Comparison of ENCODE assay signal across 1 cellular context in the genomic region with DNA sequence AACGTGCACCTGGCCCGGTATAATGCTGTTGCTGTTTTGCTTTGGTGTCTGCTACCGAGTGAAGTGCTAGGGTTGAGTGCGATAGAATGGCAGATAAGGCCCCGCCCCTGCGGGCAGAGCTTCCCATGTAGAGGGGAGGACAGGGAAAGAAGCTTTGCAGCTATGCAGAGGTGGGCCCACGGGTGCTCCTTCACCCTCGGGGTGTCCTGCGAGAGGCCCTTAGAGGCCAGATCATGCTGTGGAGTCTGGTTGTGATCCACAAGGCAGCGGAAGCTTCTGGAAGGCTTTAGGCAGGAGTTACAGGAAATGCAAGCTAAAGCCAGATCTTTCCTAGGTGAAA.
TF ChIP-seq lines count a peak whose summit lies in the region.

No MANE protein-coding gene starts in this region.

TF ChIP-seq in HepG2, 621 proteins besides CTCF, POLR2A, EP300 and RAD21 (continued from another document):
- TF ChIP-seq, protein P1, sequence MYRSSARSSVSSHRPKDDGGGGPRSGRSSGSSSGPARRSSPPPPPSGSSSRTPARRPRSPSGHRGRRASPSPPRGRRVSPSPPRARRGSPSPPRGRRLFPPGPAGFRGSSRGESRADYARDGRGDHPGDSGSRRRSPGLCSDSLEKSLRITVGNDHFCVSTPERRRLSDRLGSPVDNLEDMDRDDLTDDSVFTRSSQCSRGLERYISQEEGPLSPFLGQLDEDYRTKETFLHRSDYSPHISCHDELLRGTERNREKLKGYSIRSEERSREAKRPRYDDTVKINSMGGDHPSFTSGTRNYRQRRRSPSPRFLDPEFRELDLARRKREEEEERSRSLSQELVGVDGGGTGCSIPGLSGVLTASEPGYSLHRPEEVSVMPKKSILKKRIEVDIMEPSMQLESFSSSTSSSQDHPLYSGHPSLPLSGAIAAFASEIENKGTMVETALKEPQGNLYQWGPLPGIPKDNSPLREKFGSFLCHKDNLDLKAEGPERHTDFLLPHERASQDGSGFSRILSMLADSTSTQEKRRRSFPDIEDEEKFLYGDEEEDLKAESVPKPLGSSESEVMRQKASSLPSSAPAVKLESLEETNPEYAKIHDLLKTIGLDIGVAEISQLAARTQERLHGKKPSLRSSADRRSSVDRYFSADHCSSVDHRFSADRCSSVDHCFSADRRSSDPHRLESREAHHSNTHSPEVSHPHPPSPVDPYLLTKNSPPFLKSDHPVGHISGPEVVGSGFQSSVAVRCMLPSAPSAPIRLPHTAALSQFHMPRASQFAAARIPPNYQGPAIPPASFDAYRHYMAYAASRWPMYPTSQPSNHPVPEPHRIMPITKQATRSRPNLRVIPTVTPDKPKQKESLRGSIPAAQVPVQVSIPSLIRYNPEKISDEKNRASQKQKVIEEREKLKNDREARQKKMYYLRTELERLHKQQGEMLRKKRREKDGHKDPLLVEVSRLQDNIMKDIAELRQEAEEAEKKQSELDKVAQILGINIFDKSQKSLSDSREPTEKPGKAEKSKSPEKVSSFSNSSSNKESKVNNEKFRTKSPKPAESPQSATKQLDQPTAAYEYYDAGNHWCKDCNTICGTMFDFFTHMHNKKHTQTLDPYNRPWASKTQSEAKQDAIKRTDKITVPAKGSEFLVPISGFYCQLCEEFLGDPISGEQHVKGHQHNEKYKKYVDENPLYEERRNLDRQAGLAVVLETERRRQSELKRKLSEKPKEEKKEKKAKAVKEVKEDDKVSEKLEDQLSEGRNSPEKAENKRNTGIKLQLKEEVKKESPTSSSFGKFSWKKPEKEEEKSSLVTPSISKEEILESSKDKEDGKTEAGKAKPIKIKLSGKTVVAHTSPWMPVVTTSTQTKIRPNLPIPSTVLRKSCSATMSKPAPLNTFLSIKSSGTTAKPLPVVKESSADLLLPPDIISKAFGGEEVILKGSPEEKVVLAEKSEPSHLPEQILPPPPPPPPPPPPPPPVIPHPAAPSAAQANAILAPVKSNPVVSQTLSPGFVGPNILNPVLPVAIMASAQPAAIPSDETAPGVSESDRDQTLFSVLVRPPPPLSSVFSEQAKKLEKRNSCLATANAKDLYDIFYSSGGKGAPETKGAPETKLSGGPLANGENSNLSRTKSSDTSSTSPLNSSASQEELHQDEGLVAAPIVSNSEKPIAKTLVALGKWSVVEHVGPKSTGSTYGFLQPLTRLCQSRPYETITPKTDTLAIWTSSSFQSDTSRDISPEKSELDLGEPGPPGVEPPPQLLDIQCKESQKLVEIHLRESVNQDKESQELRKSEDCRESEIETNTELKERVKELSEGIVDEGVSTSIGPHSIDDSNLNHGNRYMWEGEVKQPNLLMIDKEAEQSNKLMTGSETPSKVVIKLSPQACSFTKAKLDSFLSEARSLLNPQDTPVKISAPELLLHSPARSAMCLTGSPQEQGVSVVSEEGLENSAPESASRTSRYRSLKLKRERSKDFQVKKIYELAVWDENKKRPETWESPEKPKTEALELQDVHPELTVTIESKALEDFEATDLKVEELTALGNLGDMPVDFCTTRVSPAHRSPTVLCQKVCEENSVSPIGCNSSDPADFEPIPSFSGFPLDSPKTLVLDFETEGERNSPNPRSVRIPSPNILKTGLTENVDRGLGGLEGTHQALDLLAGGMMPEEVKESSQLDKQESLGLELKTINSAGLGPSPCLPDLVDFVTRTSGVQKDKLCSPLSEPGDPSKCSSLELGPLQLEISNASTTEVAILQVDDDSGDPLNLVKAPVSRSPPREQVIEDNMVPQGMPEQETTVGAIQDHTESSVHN (CRISPR knock-in tag; IDR thresholded peaks at IDR 0.05) = no peak
- TF ChIP-seq ZKSCAN8 (CRISPR knock-in tag; IDR thresholded peaks at IDR 0.05; ENCODE audit: borderline replicate concordance) = no peak
- TF ChIP-seq HDAC1 (CRISPR knock-in tag; IDR thresholded peaks at IDR 0.05) = no peak
- TF ChIP-seq, protein P2, sequence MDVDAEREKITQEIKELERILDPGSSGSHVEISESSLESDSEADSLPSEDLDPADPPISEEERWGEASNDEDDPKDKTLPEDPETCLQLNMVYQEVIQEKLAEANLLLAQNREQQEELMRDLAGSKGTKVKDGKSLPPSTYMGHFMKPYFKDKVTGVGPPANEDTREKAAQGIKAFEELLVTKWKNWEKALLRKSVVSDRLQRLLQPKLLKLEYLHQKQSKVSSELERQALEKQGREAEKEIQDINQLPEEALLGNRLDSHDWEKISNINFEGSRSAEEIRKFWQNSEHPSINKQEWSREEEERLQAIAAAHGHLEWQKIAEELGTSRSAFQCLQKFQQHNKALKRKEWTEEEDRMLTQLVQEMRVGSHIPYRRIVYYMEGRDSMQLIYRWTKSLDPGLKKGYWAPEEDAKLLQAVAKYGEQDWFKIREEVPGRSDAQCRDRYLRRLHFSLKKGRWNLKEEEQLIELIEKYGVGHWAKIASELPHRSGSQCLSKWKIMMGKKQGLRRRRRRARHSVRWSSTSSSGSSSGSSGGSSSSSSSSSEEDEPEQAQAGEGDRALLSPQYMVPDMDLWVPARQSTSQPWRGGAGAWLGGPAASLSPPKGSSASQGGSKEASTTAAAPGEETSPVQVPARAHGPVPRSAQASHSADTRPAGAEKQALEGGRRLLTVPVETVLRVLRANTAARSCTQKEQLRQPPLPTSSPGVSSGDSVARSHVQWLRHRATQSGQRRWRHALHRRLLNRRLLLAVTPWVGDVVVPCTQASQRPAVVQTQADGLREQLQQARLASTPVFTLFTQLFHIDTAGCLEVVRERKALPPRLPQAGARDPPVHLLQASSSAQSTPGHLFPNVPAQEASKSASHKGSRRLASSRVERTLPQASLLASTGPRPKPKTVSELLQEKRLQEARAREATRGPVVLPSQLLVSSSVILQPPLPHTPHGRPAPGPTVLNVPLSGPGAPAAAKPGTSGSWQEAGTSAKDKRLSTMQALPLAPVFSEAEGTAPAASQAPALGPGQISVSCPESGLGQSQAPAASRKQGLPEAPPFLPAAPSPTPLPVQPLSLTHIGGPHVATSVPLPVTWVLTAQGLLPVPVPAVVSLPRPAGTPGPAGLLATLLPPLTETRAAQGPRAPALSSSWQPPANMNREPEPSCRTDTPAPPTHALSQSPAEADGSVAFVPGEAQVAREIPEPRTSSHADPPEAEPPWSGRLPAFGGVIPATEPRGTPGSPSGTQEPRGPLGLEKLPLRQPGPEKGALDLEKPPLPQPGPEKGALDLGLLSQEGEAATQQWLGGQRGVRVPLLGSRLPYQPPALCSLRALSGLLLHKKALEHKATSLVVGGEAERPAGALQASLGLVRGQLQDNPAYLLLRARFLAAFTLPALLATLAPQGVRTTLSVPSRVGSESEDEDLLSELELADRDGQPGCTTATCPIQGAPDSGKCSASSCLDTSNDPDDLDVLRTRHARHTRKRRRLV (CRISPR knock-in tag; IDR thresholded peaks at IDR 0.05) = 0 out of 2 replicates have a peak, but pooled peaks have one; percentile 15
- TF ChIP-seq GTF3A (CRISPR knock-in tag; conservative IDR thresholded peaks at IDR 0.05) = no peak
- TF ChIP-seq ZNF652 (CRISPR knock-in tag; IDR thresholded peaks at IDR 0.05; ENCODE audit: borderline replicate concordance, low read depth) = no peak
- no peak for TF ChIP-seq FOSL2 (CRISPR knock-in tag; IDR thresholded peaks at IDR 0.05)
- no peak for TF ChIP-seq ZNF333 (CRISPR knock-in tag; IDR thresholded peaks at IDR 0.05; ENCODE audit: borderline replicate concordance)
- no peak for TF ChIP-seq ZNF543 (CRISPR knock-in tag; IDR thresholded peaks at IDR 0.05)
- TF ChIP-seq, protein P3, sequence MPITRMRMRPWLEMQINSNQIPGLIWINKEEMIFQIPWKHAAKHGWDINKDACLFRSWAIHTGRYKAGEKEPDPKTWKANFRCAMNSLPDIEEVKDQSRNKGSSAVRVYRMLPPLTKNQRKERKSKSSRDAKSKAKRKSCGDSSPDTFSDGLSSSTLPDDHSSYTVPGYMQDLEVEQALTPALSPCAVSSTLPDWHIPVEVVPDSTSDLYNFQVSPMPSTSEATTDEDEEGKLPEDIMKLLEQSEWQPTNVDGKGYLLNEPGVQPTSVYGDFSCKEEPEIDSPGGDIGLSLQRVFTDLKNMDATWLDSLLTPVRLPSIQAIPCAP (CRISPR knock-in tag; IDR thresholded peaks at IDR 0.05; ENCODE audit: low read depth) = no peak
- TF ChIP-seq SRSF4 (IDR thresholded peaks at IDR 0.05; ENCODE audit: low read depth, low read length, poor library complexity, severe bottlenecking) = no peak
- TF ChIP-seq SAFB2 (CRISPR knock-in tag; IDR thresholded peaks at IDR 0.05; ENCODE audit: borderline replicate concordance, low read depth) = no peak
- TF ChIP-seq ZNF556 (CRISPR knock-in tag; IDR thresholded peaks at IDR 0.05; ENCODE audit: borderline replicate concordance) = 0 out of 2 replicates have a peak, but pooled peaks have one; percentile 29
- peak; percentile 99 for TF ChIP-seq CHD4 (IDR thresholded peaks at IDR 0.05; ENCODE audit: borderline replicate concordance, low read length)
- no peak for TF ChIP-seq ZNF816 (CRISPR knock-in tag; IDR thresholded peaks at IDR 0.05; ENCODE audit: borderline replicate concordance)
- no peak for TF ChIP-seq MIER3 (CRISPR knock-in tag; IDR thresholded peaks at IDR 0.05; ENCODE audit: borderline replicate concordance)
- TF ChIP-seq, protein P4, sequence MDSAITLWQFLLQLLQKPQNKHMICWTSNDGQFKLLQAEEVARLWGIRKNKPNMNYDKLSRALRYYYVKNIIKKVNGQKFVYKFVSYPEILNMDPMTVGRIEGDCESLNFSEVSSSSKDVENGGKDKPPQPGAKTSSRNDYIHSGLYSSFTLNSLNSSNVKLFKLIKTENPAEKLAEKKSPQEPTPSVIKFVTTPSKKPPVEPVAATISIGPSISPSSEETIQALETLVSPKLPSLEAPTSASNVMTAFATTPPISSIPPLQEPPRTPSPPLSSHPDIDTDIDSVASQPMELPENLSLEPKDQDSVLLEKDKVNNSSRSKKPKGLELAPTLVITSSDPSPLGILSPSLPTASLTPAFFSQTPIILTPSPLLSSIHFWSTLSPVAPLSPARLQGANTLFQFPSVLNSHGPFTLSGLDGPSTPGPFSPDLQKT (CRISPR knock-in tag; IDR thresholded peaks at IDR 0.05; ENCODE audit: borderline replicate concordance) = no peak
- no peak for TF ChIP-seq CBX5 (CRISPR knock-in tag; IDR thresholded peaks at IDR 0.05; ENCODE audit: borderline replicate concordance)
- TF ChIP-seq TCF12 (IDR thresholded peaks at IDR 0.05) = no peak
- no peak; the same call in 1 of the 2 replicates for TF ChIP-seq TCF12 (CRISPR knock-in tag; IDR thresholded peaks at IDR 0.05)
- no peak for TF ChIP-seq ZNF10 (CRISPR knock-in tag; IDR thresholded peaks at IDR 0.05; ENCODE audit: borderline replicate concordance, low read depth)
- no peak for TF ChIP-seq RXRB (CRISPR knock-in tag; IDR thresholded peaks at IDR 0.05; ENCODE audit: borderline replicate concordance)
- TF ChIP-seq ZSCAN9 (CRISPR knock-in tag; IDR thresholded peaks at IDR 0.05; ENCODE audit: borderline replicate concordance) = no peak
